ENCODE assay signal across 14 cellular contexts in the genomic region with DNA sequence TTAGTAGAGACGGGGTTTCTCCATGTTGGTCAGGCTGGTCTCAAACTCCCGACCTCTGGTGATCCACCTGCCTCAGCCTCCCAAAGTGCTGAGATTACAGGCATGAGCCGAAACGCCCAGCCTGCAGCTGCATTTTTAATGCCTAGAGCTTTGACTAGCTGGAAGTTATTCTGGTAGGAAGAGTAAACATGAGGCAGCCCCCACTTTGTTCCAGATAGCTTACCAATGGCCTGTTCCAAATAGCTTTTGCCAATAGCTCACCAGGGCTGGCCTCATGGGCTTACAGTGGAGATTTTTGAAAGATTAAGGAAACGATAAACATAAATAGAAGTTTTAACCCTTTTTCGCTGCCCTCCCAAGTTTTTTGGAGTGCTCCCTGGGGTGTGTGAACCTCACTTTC. TPM values are rescaled to one million over a fixed set of nuclear protein-coding genes. Genes with fewer than 3 reads are reported as not detected.
DNase-seq lines count a peak whose midpoint lies in the region; ATAC-seq, FAIRE-seq and TF ChIP-seq lines count a peak whose summit lies in the region.
"Had no signal": no experiment of that assay in that cellular context is flagged by ENCODE, and none has a peak within 500 bp of the region (broad histone marks: within the 10 kb centered on the region; RNA-seq: fewer than 3 reads in every experiment).

No MANE protein-coding gene starts in this region.

- no peaks in the 10 kb centered on the region for H3K27me3 ChIP-seq in HepG2 (ENCODE audit: control insufficient read depth in 1 of 2, insufficient read depth in 2 of 2, low read length in 2 of 2)
- no peaks in the 10 kb centered on the region for H3K27me3 ChIP-seq in right lobe of liver
- H3K27me3 ChIP-seq: BE2C had no signal

- H3K27ac ChIP-seq in HepG2 (ENCODE audit: extremely low read length, insufficient read depth, low read length) (peak overlapping the region; percentile 76), right lobe of liver (peak overlapping the region in 1 of 3 donors; percentile 27), mesodermal cell (ENCODE audit: low read depth, low read length, severe bottlenecking) (peak overlapping the region; percentile 23)
- H3K27ac ChIP-seq: A549, C4-2B, HL-60 had no signal

- no peak for TF ChIP-seq POLR2A in HepG2 (IDR thresholded peaks at IDR 0.05; ENCODE audit: insufficient read depth in 1 of 2, low read depth in 2 of 2, low read length in 2 of 2)
- no peak for TF ChIP-seq POLR2A in right lobe of liver (IDR thresholded peaks at IDR 0.05)

- no peak for DNase-seq in HepG2 (ENCODE audit: low spot score)
- DNase-seq in right lobe of liver, result no peak
- peak; percentile 0 for DNase-seq in astrocyte of the hippocampus (ENCODE audit: low read depth, low spot score)
- DNase-seq in cerebellar cortex (ENCODE audit: low spot score), result no peak
- DNase-seq: BE2C, DND-41, GDM1, HCEC 1CT, HFFc6 had no signal

- ATAC-seq in HepG2 (no peak), right lobe of liver (no peak), HG02840 (IDR thresholded peaks at IDR 0.05; ENCODE audit: low FRiP score, unreplicated experiment) (no peak)
- ATAC-seq: A549 had no signal

- TF ChIP-seq EP300 in HepG2 (IDR thresholded peaks at IDR 0.05; ENCODE audit: low read depth in 2 of 2, low read length in 2 of 2), result no peak
- TF ChIP-seq EP300 in HepG2 (CRISPR knock-in tag; IDR thresholded peaks at IDR 0.05; ENCODE audit: borderline replicate concordance), result no peak

- peak overlapping the region; percentile 64 for H3K4me2 ChIP-seq in HepG2 (ENCODE audit: low read depth, low read length)
- H3K4me2 ChIP-seq: A549 had no signal

- 62% methylated on average over 5 of the region's 6 CpGs for WGBS in HepG2 (ENCODE audit: low lambda C conversion rate)
- WGBS in right lobe of liver (ENCODE audit: insufficient coverage, low coverage, low lambda C conversion rate, missing lambda C conversion rate), result 68% methylated on average over 5 of the region's 6 CpGs
- WGBS in mesodermal cell (ENCODE audit: insufficient coverage in 2 of 2), 2 experiments, result 73 to 86% methylated on average over 1 to 6 of the region's 6 CpGs

- H3K9ac ChIP-seq in HepG2 (ENCODE audit: insufficient read depth, low read depth, low read length), result peak overlapping the region; percentile 47; the same call in 1 of the 2 replicates

- TF ChIP-seq RAD21 in HepG2 (CRISPR knock-in tag; IDR thresholded peaks at IDR 0.05), result no peak

- H3K9me3 ChIP-seq in HepG2 (ENCODE audit: low read length) (no peaks in the 10 kb centered on the region), right lobe of liver (no peaks in the 10 kb centered on the region), mesodermal cell (ENCODE audit: control insufficient read depth, low read length) (no peaks in the 10 kb centered on the region)
- H3K9me3 ChIP-seq: A549, BE2C had no signal

- H4K20me1 ChIP-seq in HepG2 (ENCODE audit: insufficient read depth, low read length), result no peaks in the 10 kb centered on the region

- CTCF ChIA-PET in HepG2 (lab: Yijun Ruan, JAX; ENCODE audit: low intra/inter-chr PET ratio, low total read pairs), result no interaction called here

- H3K4me3 ChIP-seq in HepG2 (replicated peaks in 1 of 3; ENCODE audit: insufficient read depth in 1 of 3, low read depth in 2 of 3, low read length in 3 of 3), result peak overlapping the region in 1 of 3 experiments; percentile 21; a peak in 1 of 6 replicates
- H3K4me3 ChIP-seq in right lobe of liver, result no peak overlapping the region
- H3K4me3 ChIP-seq in mesodermal cell (ENCODE audit: extremely low read depth, insufficient read depth, low read length, poor library complexity, severe bottlenecking), result no peak overlapping the region
- H3K4me3 ChIP-seq: A549 had no signal

- no peak for FAIRE-seq in HepG2 (lab: Jason Lieb, UNC)
- FAIRE-seq: A549 had no signal

- POLR2A ChIA-PET in HepG2 (lab: Yijun Ruan, JAX), result interaction anchor here (0.9 to 7.3 kb wide), 6 partner anchors 8 to 120 kb away, joined by 3 to 159 read pairs (median 5); partner anchors contain the start of gene UBB

- H3K79me2 ChIP-seq in HepG2 (ENCODE audit: insufficient read depth, low read length), result no peaks in the 10 kb centered on the region

- TF ChIP-seq CTCF in HepG2 (CRISPR knock-in tag; IDR thresholded peaks at IDR 0.05) (no peak), right lobe of liver (IDR thresholded peaks at IDR 0.05) (no peak)

- BruUV-seq in HepG2 (replicated peaks; lab: Mats Ljungman, UMichigan), result no TSS peak

- H2AFZ ChIP-seq in HepG2 (ENCODE audit: low read length), result no peak overlapping the region

- H3K36me3 ChIP-seq in HepG2 (replicated peaks in 1 of 2; ENCODE audit: control insufficient read depth in 1 of 2, insufficient read depth in 2 of 2, low read length in 2 of 2) (no peaks in the 10 kb centered on the region; a peak in 1 of 5 replicates), right lobe of liver (no peaks in the 10 kb centered on the region), mesodermal cell (ENCODE audit: control insufficient read depth, insufficient read depth, low read length) (peaks cover 22% of the 10 kb centered on the region)
- H3K36me3 ChIP-seq: BE2C had no signal

- in situ Hi-C loops in HepG2 (cut with HindIII; ENCODE audit: extremely low pct_ligation_motif_present, low pct_unique_long_range_greater_than_20kb), result loop anchor here (5.0 kb wide), 1 partner anchor 138 kb away; no protein-coding TSS in a partner anchor

- intact Hi-C loops in HepG2 (cut with micrococcal nuclease; ENCODE audit: unreplicated experiment), result no loop called here
- intact Hi-C loops in right lobe of liver (cut with DNase I), result no loop called here

- H3K4me1 ChIP-seq in HepG2 (ENCODE audit: insufficient read depth, low read length) (peaks cover 38% of the 10 kb centered on the region), right lobe of liver (peaks cover 0 to 10% (median 0%) of the 10 kb centered on the region in 4 donors), mesodermal cell (ENCODE audit: control insufficient read depth, insufficient read depth, low read length, poor library complexity, severe bottlenecking) (peaks cover 14% of the 10 kb centered on the region)

TF ChIP-seq in HepG2, 621 proteins besides CTCF, POLR2A, EP300 and RAD21 (continues in another document):
- TF ChIP-seq, protein P1, sequence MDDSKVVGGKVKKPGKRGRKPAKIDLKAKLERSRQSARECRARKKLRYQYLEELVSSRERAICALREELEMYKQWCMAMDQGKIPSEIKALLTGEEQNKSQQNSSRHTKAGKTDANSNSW (CRISPR knock-in tag; IDR thresholded peaks at IDR 0.05; ENCODE audit: borderline replicate concordance), result no peak

RNA-seq across cellular contexts. Expression of gene TRPV2, which starts 9.8 kb away (rescaled TPM):
- total RNA-seq in HepG2 (2016; rRNA removed; fragmentation: Illumina TruSeq; extraction: Trizol) (7.3 and 13.6 TPM in 2 replicates), right lobe of liver (1 to 10 TPM; 3.3 to 8.2 (median 4.8) TPM)
- total RNA-seq in HepG2 (2016; cell fraction: cytosol; rRNA removed; fragmentation: Illumina TruSeq; extraction: Trizol; ENCODE audit: low read depth), result 3.5 and 3.8 TPM in 2 replicates
- 6.3 and 14.4 TPM in 2 replicates for total RNA-seq in HepG2 (2016; cell fraction: insoluble cytoplasmic fraction; rRNA removed; fragmentation: Illumina TruSeq; extraction: Trizol)
- total RNA-seq in HepG2 (2016; cell fraction: membrane; rRNA removed; fragmentation: Illumina TruSeq; extraction: Trizol), result 3.2 and 4.6 TPM in 2 replicates
- total RNA-seq in HepG2 (2016; cell fraction: nucleus; rRNA removed; fragmentation: Illumina TruSeq; extraction: Trizol), result 9.6 and 14.3 TPM in 2 replicates
- 21.3 and 37.6 TPM in 2 replicates for polyA plus RNA-seq in HepG2 (2011; rRNA removed)
- 20.1 and 21.2 TPM in 2 replicates for polyA plus RNA-seq in HepG2 (2011; cell fraction: cytosol; rRNA removed)
- 40.8 and 61.1 TPM in 2 replicates for polyA plus RNA-seq in HepG2 (2011; cell fraction: nucleus; rRNA removed)
- polyA plus RNA-seq in HepG2 (2012), result 26.6 and 37.4 TPM in 2 replicates
- 2.0 and 2.3 TPM in 2 replicates for polyA plus RNA-seq in HepG2 (2016; cell fraction: cytosol; fragmentation: Illumina TruSeq; extraction: Trizol; ENCODE audit: low read depth)
- 3.6 and 5.9 TPM in 2 replicates for polyA plus RNA-seq in HepG2 (2016; cell fraction: insoluble cytoplasmic fraction; fragmentation: Illumina TruSeq; extraction: Trizol; ENCODE audit: low read depth)
- polyA plus RNA-seq in HepG2 (2016; cell fraction: membrane; fragmentation: Illumina TruSeq; extraction: Trizol; ENCODE audit: low read depth), result 2.2 and 2.8 TPM in 2 replicates
- 14.9 and 19.2 TPM in 2 replicates for polyA plus RNA-seq in HepG2 (2016; cell fraction: nucleus; fragmentation: Illumina TruSeq; extraction: Trizol; ENCODE audit: insufficient read depth, low read depth)
- 1.4 and 45.5 TPM in 2 replicates for polyA minus RNA-seq in HepG2 (2011; rRNA and poly(A)+ RNA removed; ENCODE audit: low replicate concordance)
- 24.7 and 31.6 TPM in 2 replicates for polyA minus RNA-seq in HepG2 (2011; cell fraction: cytosol; rRNA and poly(A)+ RNA removed)
- 11.8 and 18.9 TPM in 2 replicates for polyA minus RNA-seq in HepG2 (2011; cell fraction: nucleus; rRNA and poly(A)+ RNA removed)
- polyA plus RNA-seq in mesodermal cell (2013, experiment 1 of 2), result 40.3 TPM
- 37.5 TPM for polyA plus RNA-seq in mesodermal cell (2013, experiment 2 of 2)

RNA-seq across cellular contexts. Expression of gene UBB, which starts 44.3 kb away (rescaled TPM):
- total RNA-seq in HepG2 (2016; rRNA removed; fragmentation: Illumina TruSeq; extraction: Trizol) (2,066 and 2,598 TPM in 2 replicates), right lobe of liver (1,000 to 10,000 TPM; 1,045 to 2,319 (median 1,420) TPM)
- total RNA-seq in HepG2 (2016; cell fraction: cytosol; rRNA removed; fragmentation: Illumina TruSeq; extraction: Trizol; ENCODE audit: low read depth), result 1,884 and 2,042 TPM in 2 replicates
- 2,199 and 2,677 TPM in 2 replicates for total RNA-seq in HepG2 (2016; cell fraction: insoluble cytoplasmic fraction; rRNA removed; fragmentation: Illumina TruSeq; extraction: Trizol)
- 1,573 and 1,587 TPM in 2 replicates for total RNA-seq in HepG2 (2016; cell fraction: membrane; rRNA removed; fragmentation: Illumina TruSeq; extraction: Trizol)
- 582 and 612 TPM in 2 replicates for total RNA-seq in HepG2 (2016; cell fraction: nucleus; rRNA removed; fragmentation: Illumina TruSeq; extraction: Trizol)
- polyA plus RNA-seq in HepG2 (2011; rRNA removed), result 1,130 and 1,263 TPM in 2 replicates
- 1,588 and 1,623 TPM in 2 replicates for polyA plus RNA-seq in HepG2 (2011; cell fraction: cytosol; rRNA removed)
- 397 and 543 TPM in 2 replicates for polyA plus RNA-seq in HepG2 (2011; cell fraction: nucleus; rRNA removed)
- polyA plus RNA-seq in HepG2 (2012), result 1,977 and 2,062 TPM in 2 replicates
- 1,937 and 2,024 TPM in 2 replicates for polyA plus RNA-seq in HepG2 (2016; cell fraction: cytosol; fragmentation: Illumina TruSeq; extraction: Trizol; ENCODE audit: low read depth)
- 1,705 and 1,710 TPM in 2 replicates for polyA plus RNA-seq in HepG2 (2016; cell fraction: insoluble cytoplasmic fraction; fragmentation: Illumina TruSeq; extraction: Trizol; ENCODE audit: low read depth)
- 1,088 and 1,107 TPM in 2 replicates for polyA plus RNA-seq in HepG2 (2016; cell fraction: membrane; fragmentation: Illumina TruSeq; extraction: Trizol; ENCODE audit: low read depth)
- polyA plus RNA-seq in HepG2 (2016; cell fraction: nucleus; fragmentation: Illumina TruSeq; extraction: Trizol; ENCODE audit: insufficient read depth, low read depth), result 679 and 692 TPM in 2 replicates
- 1,440 and 2,606 TPM in 2 replicates for polyA minus RNA-seq in HepG2 (2011; rRNA and poly(A)+ RNA removed; ENCODE audit: low replicate concordance)
- 681 and 793 TPM in 2 replicates for polyA minus RNA-seq in HepG2 (2011; cell fraction: cytosol; rRNA and poly(A)+ RNA removed)
- 194 and 303 TPM in 2 replicates for polyA minus RNA-seq in HepG2 (2011; cell fraction: nucleus; rRNA and poly(A)+ RNA removed)
- polyA plus RNA-seq in mesodermal cell (2013, experiment 1 of 2), result 2,450 TPM
- 2,331 TPM for polyA plus RNA-seq in mesodermal cell (2013, experiment 2 of 2)
